In the genomic region with DNA sequence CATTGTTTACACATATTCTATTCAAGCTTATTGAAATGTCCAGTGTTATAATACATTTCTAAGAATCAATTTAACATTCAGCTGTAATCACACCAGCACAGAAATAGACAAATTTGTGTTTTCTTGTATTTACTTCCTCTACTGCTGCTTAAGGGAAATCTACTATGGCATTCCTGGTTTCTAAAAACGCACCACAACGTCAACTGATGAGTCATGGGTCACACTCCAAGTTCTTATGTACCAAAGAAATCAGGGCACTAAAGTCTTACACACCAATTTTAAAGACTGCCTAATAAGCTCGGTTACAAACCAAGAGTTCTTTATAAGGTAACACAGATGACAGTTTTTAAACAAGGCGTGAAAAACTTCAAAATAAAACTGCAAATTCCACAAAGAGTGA, we compare ENCODE assay signal across 13 cellular contexts. TPM values are rescaled to one million over a fixed set of nuclear protein-coding genes. Genes with fewer than 3 reads are reported as not detected.
DNase-seq lines count a peak whose midpoint lies in the region; ATAC-seq and TF ChIP-seq lines count a peak whose summit lies in the region.
"Had no signal": no experiment of that assay in that cellular context is flagged by ENCODE, and none has a peak within 500 bp of the region (broad histone marks: within the 10 kb centered on the region; RNA-seq: fewer than 3 reads in every experiment).

No MANE protein-coding gene starts in this region.

- H3K27me3 ChIP-seq in MG63, result no peaks in the 10 kb centered on the region

- CTCF ChIA-PET in HEK293T (lab: Yijun Ruan, JAX), result no interaction called here

- intact Hi-C loops in posterior vena cava (cut with DNase I), result no loop called here

- DNase-seq in AG10803 (ENCODE audit: low read depth), result peak; percentile 67
- DNase-seq in MG63, result peak; percentile 30
- DNase-seq in dermis blood vessel endothelial cell, result peak; percentile 84
- DNase-seq in lung microvascular endothelial cell (ENCODE audit: low read depth in 2 of 2), result peak; percentile 36 to 91
- DNase-seq in NCI-H128 (lab: John Stamatoyannopoulos, UW; ENCODE audit: unreplicated experiment), result no peak
- no peak for DNase-seq in posterior vena cava (ENCODE audit: low spot score)
- DNase-seq in HEK293T (ENCODE audit: extremely low spot score), result no peak
- DNase-seq: activated naive CD4-positive, alpha-beta T cell treated with Interleukin-2 at 50 U/mL for 16 hours; DND-41; islet precursor cell; KG1; T-cell had no signal

- no peaks in the 10 kb centered on the region for H3K36me3 ChIP-seq in MG63

- no peak for ATAC-seq in HG02798 (IDR thresholded peaks at IDR 0.05; ENCODE audit: poor library complexity, unreplicated experiment)
- ATAC-seq: T-cell had no signal

- H3K9me3 ChIP-seq in MG63, result no peaks in the 10 kb centered on the region

- H3K4me3 ChIP-seq in AG10803 (ENCODE audit: low read length), result no peak overlapping the region
- no peak overlapping the region for H3K4me3 ChIP-seq in MG63

- no peak for TF ChIP-seq CTCF in AG10803 (conservative IDR thresholded peaks at IDR 0.05; ENCODE audit: low read length)

- POLR2A ChIA-PET in HEK293T (lab: Yijun Ruan, JAX), result interaction anchor here (0.8 to 2.3 kb wide), 2 partner anchors 13 to 14 kb away, joined by 3 to 13 read pairs; a partner anchor contains a TSS

TF ChIP-seq in HEK293T, 16 proteins besides CTCF, POLR2A, EP300 and RAD21:
- no peak for TF ChIP-seq FOXM1 (IDR thresholded peaks at IDR 0.05; ENCODE audit: borderline replicate concordance)
- no peak for TF ChIP-seq L3MBTL2 (conservative IDR thresholded peaks at IDR 0.05)
- no peak for TF ChIP-seq NFRKB (IDR thresholded peaks at IDR 0.05)
- TF ChIP-seq CTBP1 (IDR thresholded peaks at IDR 0.05; ENCODE audit: borderline replicate concordance), result no peak
- no peak for TF ChIP-seq BHLHE40 (IDR thresholded peaks at IDR 0.05; ENCODE audit: borderline replicate concordance)
- no peak for TF ChIP-seq ZNF384 (IDR thresholded peaks at IDR 0.05)
- TF ChIP-seq FOXA1 (IDR thresholded peaks at IDR 0.05), result no peak

RNA-seq across cellular contexts. Expression of a gene that starts 13.2 kb away (rescaled TPM):
- 4.0 and 7.5 TPM in 2 replicates for total RNA-seq in MG63 (2014; rRNA removed; shearing (Covaris generic); ENCODE audit: low replicate concordance)
- total RNA-seq in dermis blood vessel endothelial cell (12.4 and 12.8 TPM in 2 replicates), lung microvascular endothelial cell (8.3 and 11.3 TPM in 2 replicates), posterior vena cava (1 to 10 TPM; 4.9 to 7.6 TPM)

RNA-seq across cellular contexts. Expression of a gene that starts 14.6 kb away (rescaled TPM):
- total RNA-seq in MG63 (2014; rRNA removed; shearing (Covaris generic); ENCODE audit: low replicate concordance), result 138 and 145 TPM in 2 replicates
- 106 and 116 TPM in 2 replicates for total RNA-seq in dermis blood vessel endothelial cell
- total RNA-seq in lung microvascular endothelial cell, result 81.9 and 86.1 TPM in 2 replicates
- total RNA-seq in posterior vena cava, result 10 to 100 TPM; 53.2 to 56.5 TPM

Comparison
In these comparisons a context has a peak if more than half of its experiments do, and no peak if none do; other contexts are left out.
1. DNase-seq: peak in AG10803 (single experiment), MG63 (single experiment), dermis blood vessel endothelial cell (single experiment) and lung microvascular endothelial cell (2 of 2); none in NCI-H128 (single experiment), posterior vena cava (single experiment) and HEK293T (single experiment).